Comparison of ENCODE assay signal across 27 cellular contexts in genomic region chr15:91884604-91885003, GRCh38. TPM values are rescaled to one million over a fixed set of nuclear protein-coding genes. Genes with fewer than 3 reads are reported as not detected.
DNase-seq lines count a peak whose midpoint lies in the region; ATAC-seq and TF ChIP-seq lines count a peak whose summit lies in the region.
"Had no signal": no experiment of that assay in that cellular context is flagged by ENCODE, and none has a peak within 500 bp of the region (broad histone marks: within the 10 kb centered on the region; RNA-seq: fewer than 3 reads in every experiment).

No MANE protein-coding gene starts in this region.

- DNase-seq in AG04450 (ENCODE audit: low read depth, low spot score) = no peak
- peak; percentile 51 for DNase-seq in IMR-90
- DNase-seq in dedifferentiated amniotic fluid mesenchymal stem cell (ENCODE audit: extremely low spot score) = peak; percentile 64
- peak; percentile 35 for DNase-seq in hepatic stellate cell (ENCODE audit: low spot score)
- no peak for DNase-seq in activated T-helper 1 cell treated with anti-CD3 and anti-CD28 coated beads, Interleukin-12 subunit alpha, Interleukin-12 subunit beta, Interleukin-2, Interleukin-4 antibody, amounts not matched to agents 30 ng/mL and 10 ng/mL and 1 ng/mL, durations not matched to agents 14 hours and 24 hours and 36 hours (ENCODE audit: low spot score)
- no peak for DNase-seq in CD8-positive, alpha-beta T cell
- DNase-seq: ACHN, DMS53, KBM-7, MM.1S, NCI-H1048, NCI-H1436 treated with DMSO at 0.1 percent for 48 hours, NCI-H1930, NCI-H2227 treated with DMSO at 0.1 percent for 48 hours, NCI-H510A, NCI-H748 treated with DMSO at 0.1 percent for 48 hours, PC-9, RPMI8226, SHP77 treated with DMSO at 0.1 percent for 48 hours had no signal

- H2AFZ ChIP-seq in IMR-90 (replicated peaks; ENCODE audit: low read length, poor library complexity) = peak overlapping the region; percentile 73
- H2AFZ ChIP-seq: PC-9 had no signal

- in situ Hi-C loops in IMR-90 (cut with MboI; ENCODE audit: low sequenced_read_pairs) = no loop called here

- peak overlapping the region; percentile 83 for H2BK20ac ChIP-seq in IMR-90 (ENCODE audit: low read depth, low read length)

- no peak for TF ChIP-seq RAD21 in IMR-90 (IDR thresholded peaks at IDR 0.05; ENCODE audit: low read length)

- H3K18ac ChIP-seq in IMR-90 (ENCODE audit: low read depth, low read length) = peak overlapping the region; percentile 60; the same call in 1 of the 2 replicates

- H3K4me2 ChIP-seq in IMR-90 (ENCODE audit: low read depth, low read length) = peak overlapping the region; percentile 30; the same call in 1 of the 2 replicates
- H3K4me2 ChIP-seq: PC-9 had no signal

- H3K23ac ChIP-seq in IMR-90 (ENCODE audit: low read depth, low read length) = no peak overlapping the region

- no peak overlapping the region for H2BK15ac ChIP-seq in IMR-90 (ENCODE audit: low read depth, low read length)

- peak overlapping the region; percentile 69 for H2BK120ac ChIP-seq in IMR-90 (ENCODE audit: low read depth, low read length)

- H3K4ac ChIP-seq in IMR-90 (ENCODE audit: low read depth, low read length) = peak overlapping the region; percentile 65

- no peak overlapping the region for H3K9ac ChIP-seq in IMR-90 (ENCODE audit: low read depth, low read length)

- TF ChIP-seq POLR2A in IMR-90 (IDR thresholded peaks at IDR 0.05; ENCODE audit: low read depth, low read length) = no peak

- H2AK9ac ChIP-seq in IMR-90 (replicated peaks; ENCODE audit: low read depth, low read length, poor library complexity) = peak overlapping the region; percentile 78

- H2BK5ac ChIP-seq in IMR-90 (ENCODE audit: low read depth, low read length, poor library complexity, severe bottlenecking) = no peak overlapping the region

- intact Hi-C loops in IMR-90 (cut with micrococcal nuclease) = no loop called here
- intact Hi-C loops in activated T-helper 1 cell treated with anti-CD3 and anti-CD28 coated beads, Interleukin-12 subunit alpha, Interleukin-12 subunit beta, Interleukin-2, Interleukin-4 antibody, amounts not matched to agents 30 ng/mL and 10 ng/mL and 1 ng/mL, durations not matched to agents 14 hours and 24 hours and 36 hours (cut with micrococcal nuclease) = no loop called here
- intact Hi-C loops in CD8-positive, alpha-beta T cell (cut with DNase I, micrococcal nuclease) = no loop called here

- peaks cover 2% of the 10 kb centered on the region for H3K27me3 Mint-ChIP-seq in activated T-helper 1 cell treated with anti-CD3 and anti-CD28 coated beads, Interleukin-12 subunit alpha, Interleukin-12 subunit beta, Interleukin-2, Interleukin-4 antibody, amounts not matched to agents 30 ng/mL and 10 ng/mL and 1 ng/mL, durations not matched to agents 14 hours and 24 hours and 36 hours (ENCODE audit: insufficient read depth)
- no peaks in the 10 kb centered on the region for H3K27me3 Mint-ChIP-seq in CD8-positive, alpha-beta T cell (ENCODE audit: low read depth)

- CTCF ChIA-PET in AG04450 (lab: Charles Lee) = interaction anchor here (0.7 to 1.0 kb wide), 4 partner anchors 8 to 31 kb away, joined by 3 to 10 read pairs (median 4); partner anchors contain the start of gene SLCO3A1
- CTCF ChIA-PET in IMR-90 (lab: Yijun Ruan, JAX) = interaction anchor here (0.6 kb wide), 1 partner anchor 1071 kb away, joined by 3 read pairs; no protein-coding TSS in a partner anchor
- CTCF ChIA-PET in CD8-positive, alpha-beta T cell (lab: Charles Lee) = interaction anchor here (1.1 kb wide), 1 partner anchor 26 kb away, joined by 3 read pairs; no protein-coding TSS in a partner anchor

- H3K4me1 Mint-ChIP-seq in activated T-helper 1 cell treated with anti-CD3 and anti-CD28 coated beads, Interleukin-12 subunit alpha, Interleukin-12 subunit beta, Interleukin-2, Interleukin-4 antibody, amounts not matched to agents 30 ng/mL and 10 ng/mL and 1 ng/mL, durations not matched to agents 14 hours and 24 hours and 36 hours (ENCODE audit: low read depth) = peaks cover 27% of the 10 kb centered on the region
- peaks cover 11% of the 10 kb centered on the region for H3K4me1 Mint-ChIP-seq in CD8-positive, alpha-beta T cell (ENCODE audit: low read depth)

- peak overlapping the region; percentile 8; the same call in 1 of the 2 replicates for H4K91ac ChIP-seq in IMR-90 (ENCODE audit: insufficient read depth, low read depth, low read length)

- dilution Hi-C loops in IMR-90 (cut with HindIII; ENCODE audit: low sequenced_read_pairs, unreplicated experiment) = no loop called here

- H3K27ac ChIP-seq in AG04450 (ENCODE audit: low read depth, low read length) (peak overlapping the region; percentile 59), IMR-90 (ENCODE audit: insufficient read depth, low read length) (peak overlapping the region; percentile 20; the same call in 1 of the 2 replicates)
- H3K27ac ChIP-seq in CD8-positive, alpha-beta T cell (ENCODE audit: low read depth, low read length) = no peak overlapping the region
- H3K27ac ChIP-seq: 22Rv1, C4-2B, HL-60, PC-9, SK-N-MC had no signal

- peaks cover 6% of the 10 kb centered on the region for H3K36me3 Mint-ChIP-seq in activated T-helper 1 cell treated with anti-CD3 and anti-CD28 coated beads, Interleukin-12 subunit alpha, Interleukin-12 subunit beta, Interleukin-2, Interleukin-4 antibody, amounts not matched to agents 30 ng/mL and 10 ng/mL and 1 ng/mL, durations not matched to agents 14 hours and 24 hours and 36 hours (ENCODE audit: low read depth)
- H3K36me3 Mint-ChIP-seq in CD8-positive, alpha-beta T cell = no peaks in the 10 kb centered on the region

- H3K79me1 ChIP-seq in IMR-90 (ENCODE audit: low read depth in 1 of 2, low read length in 2 of 2) = peaks cover 0 to 16% of the 10 kb centered on the region in 2 experiments; a peak in 1 of 4 replicates

- ATAC-seq in IMR-90 (ENCODE audit: low read depth) = peak; percentile 73
- ATAC-seq in GM21576 (IDR thresholded peaks at IDR 0.05; ENCODE audit: unreplicated experiment) = no peak
- no peak for ATAC-seq in HG03469 (IDR thresholded peaks at IDR 0.05; ENCODE audit: unreplicated experiment)
- no peak for ATAC-seq in CD8-positive, alpha-beta T cell
- ATAC-seq: HepG2 had no signal

- H2AK5ac ChIP-seq in IMR-90 (ENCODE audit: low read depth, low read length) = no peak overlapping the region

- no peaks in the 10 kb centered on the region for H3K36me3 ChIP-seq in IMR-90 (ENCODE audit: control insufficient read depth, insufficient read depth, low read length)
- no peaks in the 10 kb centered on the region for H3K36me3 ChIP-seq in CD8-positive, alpha-beta T cell (ENCODE audit: insufficient read depth, low read length)
- H3K36me3 ChIP-seq: HAP-1 had no signal

- BruUV-seq in IMR-90 (replicated peaks; lab: Mats Ljungman, UMichigan) = no TSS peak

- peaks cover 10% of the 10 kb centered on the region for H3K4me1 ChIP-seq in IMR-90 (ENCODE audit: control insufficient read depth, insufficient read depth, low read length)
- no peaks in the 10 kb centered on the region for H3K4me1 ChIP-seq in CD8-positive, alpha-beta T cell (ENCODE audit: insufficient read depth, low read length)
- H3K4me1 ChIP-seq: HAP-1 had no signal

- peaks cover 10% of the 10 kb centered on the region; the same call in 1 of the 2 replicates for H3K9me1 ChIP-seq in IMR-90 (ENCODE audit: insufficient read depth, low read length)

- H3K27ac Mint-ChIP-seq in activated T-helper 1 cell treated with anti-CD3 and anti-CD28 coated beads, Interleukin-12 subunit alpha, Interleukin-12 subunit beta, Interleukin-2, Interleukin-4 antibody, amounts not matched to agents 30 ng/mL and 10 ng/mL and 1 ng/mL, durations not matched to agents 14 hours and 24 hours and 36 hours = no peak overlapping the region
- no peak overlapping the region for H3K27ac Mint-ChIP-seq in CD8-positive, alpha-beta T cell

- peak overlapping the region; percentile 91; the same call in 1 of the 2 replicates for H4K5ac ChIP-seq in IMR-90 (ENCODE audit: low read depth, low read length)

- no peak for TF ChIP-seq CTCF in AG04450 (IDR thresholded peaks at IDR 0.05; ENCODE audit: low read depth, low read length)
- no peak for TF ChIP-seq CTCF in IMR-90 (conservative IDR thresholded peaks at IDR 0.05; ENCODE audit: low read depth, low read length)
- no peak for TF ChIP-seq CTCF in CD8-positive, alpha-beta T cell (IDR thresholded peaks at IDR 0.05)

- no peaks in the 10 kb centered on the region for H3K27me3 ChIP-seq in AG04450 (ENCODE audit: control insufficient read depth, insufficient read depth, low read length)
- H3K27me3 ChIP-seq in IMR-90 (ENCODE audit: control insufficient read depth, insufficient read depth, low read length) = no peaks in the 10 kb centered on the region
- H3K27me3 ChIP-seq in CD8-positive, alpha-beta T cell (ENCODE audit: insufficient read depth, low read length) = no peaks in the 10 kb centered on the region

- H3K4me3 ChIP-seq in AG04450 (ENCODE audit: low read depth, low read length) = no peak overlapping the region
- H3K4me3 ChIP-seq in IMR-90 (ENCODE audit: insufficient read depth, low read depth, low read length) = no peak overlapping the region
- H3K4me3 ChIP-seq in CD8-positive, alpha-beta T cell (ENCODE audit: low read depth, low read length) = no peak overlapping the region
- H3K4me3 ChIP-seq: HAP-1, PC-9, SK-N-MC had no signal

- no peak overlapping the region for H3K56ac ChIP-seq in IMR-90 (ENCODE audit: extremely low read depth, insufficient read depth, low read length)

- H3K4me3 Mint-ChIP-seq in activated T-helper 1 cell treated with anti-CD3 and anti-CD28 coated beads, Interleukin-12 subunit alpha, Interleukin-12 subunit beta, Interleukin-2, Interleukin-4 antibody, amounts not matched to agents 30 ng/mL and 10 ng/mL and 1 ng/mL, durations not matched to agents 14 hours and 24 hours and 36 hours = no peak overlapping the region
- no peak overlapping the region for H3K4me3 Mint-ChIP-seq in CD8-positive, alpha-beta T cell

- POLR2A ChIA-PET in AG04450 (lab: Yijun Ruan, JAX) (interaction anchor here (0.9 kb wide), 1 partner anchor 32 kb away, joined by 6 read pairs; no protein-coding TSS in a partner anchor), IMR-90 (lab: Charles Lee; ENCODE audit: unreplicated experiment) (no interaction called here)
- POLR2A ChIA-PET in CD8-positive, alpha-beta T cell (lab: Charles Lee) = interaction anchor here (0.7 kb wide), 1 partner anchor 19 kb away, joined by 3 read pairs; no protein-coding TSS in a partner anchor

- H4K8ac ChIP-seq in IMR-90 (ENCODE audit: low read depth in 2 of 2, low read length in 2 of 2) = peak overlapping the region in 1 of 2 experiments; percentile 69; a peak in 2 of 4 replicates

- no peak overlapping the region for H3K14ac ChIP-seq in IMR-90 (replicated peaks; ENCODE audit: low read depth, low read length)

- H3K9me3 ChIP-seq in AG04450 (ENCODE audit: control insufficient read depth, insufficient read depth, low read length) (no peaks in the 10 kb centered on the region), IMR-90 (ENCODE audit: control insufficient read depth, insufficient read depth, low read length) (no peaks in the 10 kb centered on the region)
- no peaks in the 10 kb centered on the region for H3K9me3 ChIP-seq in CD8-positive, alpha-beta T cell (ENCODE audit: low read length)
- H3K9me3 ChIP-seq: HAP-1 had no signal

- no peaks in the 10 kb centered on the region for H3K9me3 Mint-ChIP-seq in activated T-helper 1 cell treated with anti-CD3 and anti-CD28 coated beads, Interleukin-12 subunit alpha, Interleukin-12 subunit beta, Interleukin-2, Interleukin-4 antibody, amounts not matched to agents 30 ng/mL and 10 ng/mL and 1 ng/mL, durations not matched to agents 14 hours and 24 hours and 36 hours
- no peaks in the 10 kb centered on the region for H3K9me3 Mint-ChIP-seq in CD8-positive, alpha-beta T cell

- H4K20me1 ChIP-seq in IMR-90 (ENCODE audit: insufficient read depth, low read length) = no peaks in the 10 kb centered on the region

- no CpG with 5 or more reads among the region's 3 CpGs for WGBS in IMR-90 (ENCODE audit: extremely low coverage in 2 of 2, insufficient read length in 1 of 2), 2 experiments

RNA-seq across cellular contexts. Expression of gene SLCO3A1, which starts 31.1 kb away (rescaled TPM):
- polyA plus RNA-seq in AG04450 (2011; rRNA removed) = 7.6 and 12.2 TPM in 2 replicates
- polyA minus RNA-seq in AG04450 (2011; rRNA and poly(A)+ RNA removed) = 18.1 and 30.9 TPM in 2 replicates
- 2.2 and 4.7 TPM in 2 replicates for total RNA-seq in IMR-90 (2012; rRNA removed)
- 8.1 and 11.2 TPM in 2 replicates for polyA plus RNA-seq in IMR-90 (2012; rRNA removed)
- 7.8 and 11.2 TPM in 2 replicates for polyA plus RNA-seq in IMR-90 (2012; cell fraction: cytosol; rRNA removed)
- 7.1 and 8.5 TPM in 2 replicates for polyA plus RNA-seq in IMR-90 (2012; cell fraction: nucleus; rRNA removed; ENCODE audit: low replicate concordance)
- 18.2 and 20.0 TPM in 2 replicates for total RNA-seq in activated T-helper 1 cell treated with anti-CD3 and anti-CD28 coated beads, Interleukin-12 subunit alpha, Interleukin-12 subunit beta, Interleukin-2, Interleukin-4 antibody, amounts not matched to agents 30 ng/mL and 10 ng/mL and 1 ng/mL, durations not matched to agents 14 hours and 24 hours and 36 hours
- 10 to 100 TPM; 16.7 to 18.1 TPM for total RNA-seq in CD8-positive, alpha-beta T cell
- polyA plus RNA-seq: HepG2 had no signal

Comparison
In these comparisons a context has a peak if more than half of its experiments do, and no peak if none do; other contexts are left out.
1. DNase-seq: peak in IMR-90 (single experiment), dedifferentiated amniotic fluid mesenchymal stem cell (single experiment) and hepatic stellate cell (single experiment); none in AG04450 (single experiment), activated T-helper 1 cell treated with anti-CD3 and anti-CD28 coated beads, Interleukin-12 subunit alpha, Interleukin-12 subunit beta, Interleukin-2, Interleukin-4 antibody, amounts not matched to agents 30 ng/mL and 10 ng/mL and 1 ng/mL, durations not matched to agents 14 hours and 24 hours and 36 hours (single experiment) and CD8-positive, alpha-beta T cell (0 of 7).